ENCODE assay signal across 15 cellular contexts in genomic region chr2:23425886-23426283, GRCh38. TPM values are rescaled to one million over a fixed set of nuclear protein-coding genes. Genes with fewer than 3 reads are reported as not detected.
DNase-seq lines count a peak whose midpoint lies in the region; ATAC-seq, FAIRE-seq and TF ChIP-seq lines count a peak whose summit lies in the region.
"Had no signal": no experiment of that assay in that cellular context is flagged by ENCODE, and none has a peak within 500 bp of the region (broad histone marks: within the 10 kb centered on the region; RNA-seq: fewer than 3 reads in every experiment).

No MANE protein-coding gene starts in this region.

- H3K9me3 ChIP-seq in HepG2 (ENCODE audit: low read length) (no peaks in the 10 kb centered on the region), right lobe of liver (no peaks in the 10 kb centered on the region), left ventricle myocardium inferior (replicated peaks) (no peaks in the 10 kb centered on the region)
- H3K9me3 ChIP-seq: thyroid gland had no signal

- WGBS in HepG2 (ENCODE audit: low lambda C conversion rate), result 50% methylated on average over 3 of the region's 3 CpGs
- no CpG with 5 or more reads among the region's 3 CpGs for WGBS in right lobe of liver (ENCODE audit: insufficient coverage, low coverage, low lambda C conversion rate, missing lambda C conversion rate)

- no peak for FAIRE-seq in HepG2 (lab: Jason Lieb, UNC)
- FAIRE-seq: colon, GM12891, H1 had no signal

- H3K9ac ChIP-seq in HepG2 (ENCODE audit: insufficient read depth, low read depth, low read length), result no peak overlapping the region

- TF ChIP-seq RAD21 in HepG2 (CRISPR knock-in tag; IDR thresholded peaks at IDR 0.05), result no peak

- TF ChIP-seq POLR2A in HepG2 (IDR thresholded peaks at IDR 0.05; ENCODE audit: insufficient read depth in 1 of 2, low read depth in 2 of 2, low read length in 2 of 2) (no peak), right lobe of liver (IDR thresholded peaks at IDR 0.05) (no peak)

- no peaks in the 10 kb centered on the region for H3K79me2 ChIP-seq in HepG2 (ENCODE audit: insufficient read depth, low read length)

- H3K36me3 ChIP-seq in HepG2 (replicated peaks in 1 of 2; ENCODE audit: control insufficient read depth in 1 of 2, insufficient read depth in 2 of 2, low read length in 2 of 2), result no peaks in the 10 kb centered on the region
- no peaks in the 10 kb centered on the region for H3K36me3 ChIP-seq in right lobe of liver
- no peaks in the 10 kb centered on the region for H3K36me3 ChIP-seq in left ventricle myocardium inferior
- H3K36me3 ChIP-seq: thyroid gland had no signal

- ATAC-seq in HepG2, result no peak
- no peak for ATAC-seq in right lobe of liver

- H3K4me1 ChIP-seq in HepG2 (ENCODE audit: insufficient read depth, low read length) (no peaks in the 10 kb centered on the region), right lobe of liver (peaks cover 0 to 5% (median 0%) of the 10 kb centered on the region in 4 donors), left ventricle myocardium inferior (peaks cover 22% of the 10 kb centered on the region)
- H3K4me1 ChIP-seq: thyroid gland had no signal

- H3K27ac ChIP-seq in HepG2 (ENCODE audit: extremely low read length, insufficient read depth, low read length) (no peak overlapping the region), right lobe of liver (no peak overlapping the region), left ventricle myocardium inferior (replicated peaks) (peak overlapping the region; percentile 46)
- H3K27ac ChIP-seq: thyroid gland had no signal

- TF ChIP-seq EP300 in HepG2 (IDR thresholded peaks at IDR 0.05; ENCODE audit: low read depth in 2 of 2, low read length in 2 of 2) (no peak), HepG2 (CRISPR knock-in tag; IDR thresholded peaks at IDR 0.05; ENCODE audit: borderline replicate concordance) (no peak)

- intact Hi-C loops in HepG2 (cut with micrococcal nuclease; ENCODE audit: unreplicated experiment) (no loop called here), right lobe of liver (cut with DNase I) (no loop called here), left ventricle myocardium inferior (cut with micrococcal nuclease) (no loop called here)

- H3K27me3 ChIP-seq in HepG2 (ENCODE audit: control insufficient read depth in 1 of 2, insufficient read depth in 2 of 2, low read length in 2 of 2) (peaks cover 0 to 6% of the 10 kb centered on the region in 2 experiments; a peak in 2 of 5 replicates), right lobe of liver (no peaks in the 10 kb centered on the region), left ventricle myocardium inferior (ENCODE audit: low read depth) (no peaks in the 10 kb centered on the region)
- H3K27me3 ChIP-seq: thyroid gland had no signal

- no peak overlapping the region for H3K4me2 ChIP-seq in HepG2 (ENCODE audit: low read depth, low read length)

- CTCF ChIA-PET in HepG2 (lab: Yijun Ruan, JAX; ENCODE audit: low intra/inter-chr PET ratio, low total read pairs), result no interaction called here

- H4K20me1 ChIP-seq in HepG2 (ENCODE audit: insufficient read depth, low read length), result no peaks in the 10 kb centered on the region

- TF ChIP-seq CTCF in HepG2 (CRISPR knock-in tag; IDR thresholded peaks at IDR 0.05), result no peak
- TF ChIP-seq CTCF in right lobe of liver (IDR thresholded peaks at IDR 0.05), result no peak
- TF ChIP-seq CTCF in left ventricle myocardium inferior (IDR thresholded peaks at IDR 0.05; ENCODE audit: borderline replicate concordance), result no peak

- POLR2A ChIA-PET in HepG2 (lab: Yijun Ruan, JAX), result no interaction called here

- no peak overlapping the region for H2AFZ ChIP-seq in HepG2 (ENCODE audit: low read length)

- H3K4me3 ChIP-seq in HepG2 (replicated peaks in 1 of 3; ENCODE audit: insufficient read depth in 1 of 3, low read depth in 2 of 3, low read length in 3 of 3) (no peak overlapping the region), right lobe of liver (no peak overlapping the region), left ventricle myocardium inferior (no peak overlapping the region)
- H3K4me3 ChIP-seq: thyroid gland had no signal

- in situ Hi-C loops in HepG2 (cut with HindIII; ENCODE audit: extremely low pct_ligation_motif_present, low pct_unique_long_range_greater_than_20kb), result no loop called here

- DNase-seq in HepG2 (ENCODE audit: low spot score) (no peak), right lobe of liver (no peak), left ventricle myocardium inferior (no peak), renal cortical epithelial cell (ENCODE audit: low read depth) (peak; percentile 9), Ammon's horn (ENCODE audit: low spot score) (no peak), globus pallidus (ENCODE audit: low spot score) (no peak), DMS53 treated with DMSO at 0.1 percent for 48 hours (lab: John Stamatoyannopoulos, UW; ENCODE audit: unreplicated experiment) (no peak), NCI-H2171 treated with DMSO at 0.1 percent for 48 hours (lab: John Stamatoyannopoulos, UW) (no peak)
- DNase-seq: activated naive CD4-positive, alpha-beta T cell treated with anti-CD3 and anti-CD28 coated beads, Interleukin-2, amount 10 ng/mL, durations not matched to agents 7 days and 5 days; DMS 273 treated with DMSO at 0.1 percent for 48 hours; NCI-H446 treated with DMSO at 0.1 percent for 48 hours; thyroid gland had no signal

- BruUV-seq in HepG2 (replicated peaks; lab: Mats Ljungman, UMichigan), result no TSS peak

TF ChIP-seq in HepG2, 621 proteins besides CTCF, POLR2A, EP300 and RAD21:
- TF ChIP-seq ZNF496 (CRISPR knock-in tag; IDR thresholded peaks at IDR 0.05; ENCODE audit: insufficient replicate concordance) (no peak), CEBPB (IDR thresholded peaks at IDR 0.05; ENCODE audit: borderline replicate concordance, low read depth, low read length) (peak; percentile 54; the same call in 1 of the 2 replicates)

RNA-seq across cellular contexts. Expression of gene KLHL29, which starts 40.9 kb away (rescaled TPM):
- total RNA-seq in HepG2 (2016; rRNA removed; fragmentation: Illumina TruSeq; extraction: Trizol) (not detected in 2 replicates), right lobe of liver (10 to 100 TPM in 2 of 6 experiments, 1 to 10 TPM in 4; 1.2 to 10.2 (median 6.4) TPM), left ventricle myocardium inferior (1.1 TPM), renal cortical epithelial cell (4.0 and 12.2 TPM in 2 replicates)
- not detected in 2 replicates for total RNA-seq in HepG2 (2016; cell fraction: cytosol; rRNA removed; fragmentation: Illumina TruSeq; extraction: Trizol; ENCODE audit: low read depth)
- not detected in 2 replicates for total RNA-seq in HepG2 (2016; cell fraction: insoluble cytoplasmic fraction; rRNA removed; fragmentation: Illumina TruSeq; extraction: Trizol)
- total RNA-seq in HepG2 (2016; cell fraction: membrane; rRNA removed; fragmentation: Illumina TruSeq; extraction: Trizol), result not detected in 2 replicates
- total RNA-seq in HepG2 (2016; cell fraction: nucleus; rRNA removed; fragmentation: Illumina TruSeq; extraction: Trizol), result 0.12 TPM in 1 of 2 replicates, not detected in the other
- 0.01 and 0.03 TPM in 2 replicates for polyA plus RNA-seq in HepG2 (2011; rRNA removed)
- 0.01 TPM in 2 replicates for polyA plus RNA-seq in HepG2 (2011; cell fraction: cytosol; rRNA removed)
- polyA plus RNA-seq in HepG2 (2011; cell fraction: nucleus; rRNA removed), result 0.03 and 0.11 TPM in 2 replicates
- polyA plus RNA-seq in HepG2 (2012), result 0.05 and 0.09 TPM in 2 replicates
- not detected in 2 replicates for polyA plus RNA-seq in HepG2 (2016; cell fraction: cytosol; fragmentation: Illumina TruSeq; extraction: Trizol; ENCODE audit: low read depth)
- not detected in 2 replicates for polyA plus RNA-seq in HepG2 (2016; cell fraction: insoluble cytoplasmic fraction; fragmentation: Illumina TruSeq; extraction: Trizol; ENCODE audit: low read depth)
- not detected in 2 replicates for polyA plus RNA-seq in HepG2 (2016; cell fraction: membrane; fragmentation: Illumina TruSeq; extraction: Trizol; ENCODE audit: low read depth)
- not detected in 2 replicates for polyA plus RNA-seq in HepG2 (2016; cell fraction: nucleus; fragmentation: Illumina TruSeq; extraction: Trizol; ENCODE audit: insufficient read depth, low read depth)
- polyA minus RNA-seq in HepG2 (2011; rRNA and poly(A)+ RNA removed; ENCODE audit: low replicate concordance), result 3.2 TPM in 1 of 2 replicates, not detected in the other
- polyA minus RNA-seq in HepG2 (2011; cell fraction: cytosol; rRNA and poly(A)+ RNA removed), result 0.09 TPM in 1 of 2 replicates, not detected in the other
- not detected in 2 replicates for polyA minus RNA-seq in HepG2 (2011; cell fraction: nucleus; rRNA and poly(A)+ RNA removed)
